ENCODE assay signal across 1 cellular context in genomic region chr12:64403708-64404469, GRCh38.
TF ChIP-seq lines count a peak whose summit lies in the region.

Gene XPOT (plus strand): TSS chr12:64404392. CDS start chr12:64410036, 5,644 bp downstream.

TF ChIP-seq in K562, 482 proteins besides CTCF, POLR2A, EP300 and RAD21 (continued from another document and continues in another):
- TF ChIP-seq CUX1 (CRISPR knock-in tag; IDR thresholded peaks at IDR 0.05) = no peak; the same call in 1 of the 2 replicates
- TF ChIP-seq ILF3 (IDR thresholded peaks at IDR 0.05; ENCODE audit: borderline replicate concordance) = no peak
- peak; percentile 88; the same call in 1 of the 2 replicates for TF ChIP-seq ETV1 (tag; conservative IDR thresholded peaks at IDR 0.05; ENCODE audit: low read depth)
- TF ChIP-seq ZNF212 (CRISPR knock-in tag; IDR thresholded peaks at IDR 0.05) = no peak
- TF ChIP-seq RBM39 (optimal IDR thresholded peaks at IDR 0.05; ENCODE audit: low read depth, low read length) = no peak
- TF ChIP-seq GMEB1 (CRISPR knock-in tag; IDR thresholded peaks at IDR 0.05) = peak; percentile 98
- TF ChIP-seq BDP1 (IDR thresholded peaks at IDR 0.05; ENCODE audit: insufficient read depth, insufficient read length) = no peak
- TF ChIP-seq ZNF197 (CRISPR knock-in tag; IDR thresholded peaks at IDR 0.05; ENCODE audit: low read depth) = no peak; the same call in none of the 2 replicates
- TF ChIP-seq CTCFL (IDR thresholded peaks at IDR 0.05; ENCODE audit: borderline replicate concordance, insufficient read depth, low read depth, low read length, poor library complexity, severe bottlenecking) = peak; percentile 70
- no peak for TF ChIP-seq ZNF77 (CRISPR knock-in tag; IDR thresholded peaks at IDR 0.05)
- no peak for TF ChIP-seq MLLT1 (IDR thresholded peaks at IDR 0.05)
- no peak; the same call in 1 of the 2 replicates for TF ChIP-seq FOXP1 (CRISPR knock-in tag; IDR thresholded peaks at IDR 0.05)
- no peak for TF ChIP-seq ZC3H4 (CRISPR knock-in tag; IDR thresholded peaks at IDR 0.05; ENCODE audit: borderline replicate concordance)
- peak; percentile 22; the same call in 1 of the 2 replicates for TF ChIP-seq NKRF (IDR thresholded peaks at IDR 0.05; ENCODE audit: borderline replicate concordance)
- no peak; the same call in 1 of the 2 replicates for TF ChIP-seq STAT5A (IDR thresholded peaks at IDR 0.05; ENCODE audit: borderline replicate concordance, low read length)
- TF ChIP-seq ERF (CRISPR knock-in tag; IDR thresholded peaks at IDR 0.05) = no peak
- TF ChIP-seq HMBOX1 (IDR thresholded peaks at IDR 0.05) = no peak
- peak; percentile 48; the same call in 1 of the 2 replicates for TF ChIP-seq TEAD4 (IDR thresholded peaks at IDR 0.05; ENCODE audit: low read length)
- no peak for TF ChIP-seq TEAD4 (CRISPR knock-in tag; IDR thresholded peaks at IDR 0.05; ENCODE audit: borderline replicate concordance)
- TF ChIP-seq ZBTB49 (CRISPR knock-in tag; IDR thresholded peaks at IDR 0.05; ENCODE audit: borderline replicate concordance) = no peak
- peak; percentile 51 to 60 for TF ChIP-seq E2F6 (IDR thresholded peaks at IDR 0.05; ENCODE audit: borderline replicate concordance in 1 of 2, extremely low read depth in 1 of 2, insufficient read depth in 1 of 2, insufficient read length in 1 of 2, low read depth in 1 of 2, low read length in 1 of 2, poor library complexity in 1 of 2, severe bottlenecking in 1 of 2)
- TF ChIP-seq NFATC3 (IDR thresholded peaks at IDR 0.05) = no peak
- no peak for TF ChIP-seq ZNF561 (CRISPR knock-in tag; conservative IDR thresholded peaks at IDR 0.05)
- TF ChIP-seq HMGXB4 (CRISPR knock-in tag; IDR thresholded peaks at IDR 0.05) = no peak
- TF ChIP-seq MTA1 (IDR thresholded peaks at IDR 0.05; ENCODE audit: borderline replicate concordance) = no peak
- no peak for TF ChIP-seq TSC22D4 (tag; IDR thresholded peaks at IDR 0.05)
- 0 out of 2 replicates have a peak, but pooled peaks have one; percentile 56 for TF ChIP-seq ZNF175 (CRISPR knock-in tag; IDR thresholded peaks at IDR 0.05; ENCODE audit: low read depth)
- no peak for TF ChIP-seq TEAD2 (tag; IDR thresholded peaks at IDR 0.05)
- no peak; the same call in 1 of the 2 replicates for TF ChIP-seq NFE2 (IDR thresholded peaks at IDR 0.05; ENCODE audit: low read depth)
- TF ChIP-seq HNRNPLL (IDR thresholded peaks at IDR 0.05; ENCODE audit: low read depth, low read length, poor library complexity, severe bottlenecking) = no peak
- TF ChIP-seq RBFOX2 (IDR thresholded peaks at IDR 0.05; ENCODE audit: low read depth, low read length) = no peak
- TF ChIP-seq STAG1 (CRISPR knock-in tag; IDR thresholded peaks at IDR 0.05; ENCODE audit: borderline replicate concordance) = no peak
- no peak for TF ChIP-seq MECOM (CRISPR knock-in tag; IDR thresholded peaks at IDR 0.05)
- TF ChIP-seq ZNF830 (CRISPR knock-in tag; IDR thresholded peaks at IDR 0.05) = no peak
- TF ChIP-seq ZNF699 (CRISPR knock-in tag; IDR thresholded peaks at IDR 0.05; ENCODE audit: insufficient replicate concordance) = no peak
- peak; percentile 73; the same call in 1 of the 2 replicates for TF ChIP-seq L3MBTL2 (IDR thresholded peaks at IDR 0.05)
- TF ChIP-seq DACH1 (IDR thresholded peaks at IDR 0.05; ENCODE audit: partially characterized antibody) = no peak
- TF ChIP-seq FOXO4 (CRISPR knock-in tag; IDR thresholded peaks at IDR 0.05) = no peak
- TF ChIP-seq NR1H2 (CRISPR knock-in tag; IDR thresholded peaks at IDR 0.05) = no peak
- peak; percentile 47 for TF ChIP-seq ZNF766 (CRISPR knock-in tag; conservative IDR thresholded peaks at IDR 0.05)
- no peak for TF ChIP-seq FIP1L1 (IDR thresholded peaks at IDR 0.05; ENCODE audit: low read depth, low read length, poor library complexity, severe bottlenecking)
- TF ChIP-seq ZNF140 (CRISPR knock-in tag; IDR thresholded peaks at IDR 0.05) = no peak
